ENCODE assay signal across 25 cellular contexts in genomic region chr2:176206677-176207076, GRCh38. TPM values are rescaled to one million over a fixed set of nuclear protein-coding genes. Genes with fewer than 3 reads are reported as not detected.
"Had no signal": no experiment of that assay in that cellular context is flagged by ENCODE, and none has a peak within 500 bp of the region (broad histone marks: within the 10 kb centered on the region; RNA-seq: fewer than 3 reads in every experiment).

No MANE protein-coding gene starts in this region.

- H3K27ac Mint-ChIP-seq: activated naive CD8-positive, alpha-beta T cell; activated T-cell treated with anti-CD3 and anti-CD28 coated beads, Interleukin-2, amount 50 U/mL, for 24 hours; activated T-helper 17 cell treated with anti-CD3 and anti-CD28 coated beads, Interleukin-2, amount 50 U/mL, for 72 hours; memory B cell; natural killer cell treated with Interleukin-12 subunit alpha and Interleukin-12 subunit beta and Interleukin-15 and Interleukin-18, amount 100 ng/mL, for 72 hours; stimulated activated naive CD8-positive, alpha-beta T cell treated with anti-CD3 and anti-CD28 coated beads, Interleukin-15, amount 100 ng/mL, for 72 hours; T-helper 2 cell treated with Interferon-gamma antibody and Interleukin-4, amounts not matched to agents 5 μg/mL and 100 μg/mL, for 36 hours had no signal

- ATAC-seq: activated T-helper 17 cell treated with anti-CD3 and anti-CD28 coated beads, Interleukin-2, amount 50 U/mL, for 72 hours; esophagus mucosa; gastroesophageal sphincter; left cardiac atrium; natural killer cell treated with Interleukin-12 subunit alpha and Interleukin-12 subunit beta and Interleukin-15 and Interleukin-18, amount 100 ng/mL, for 72 hours; stimulated activated naive CD8-positive, alpha-beta T cell treated with anti-CD3 and anti-CD28 coated beads, Interleukin-15, amount 100 ng/mL, for 72 hours had no signal

- DNase-seq: activated CD4-positive, alpha-beta T cell treated with anti-CD3 and anti-CD28 coated beads for 1 hour; activated CD8-positive, alpha-beta memory T cell treated with anti-CD3 and anti-CD28 coated beads for 24 hours; activated CD8-positive, alpha-beta memory T cell treated with anti-CD3 and anti-CD28 coated beads, Interleukin-2, amount 50 U/mL, for 4 hours; activated T-cell treated with anti-CD3 and anti-CD28 coated beads, Interleukin-2, amount 50 U/mL, for 24 hours; adrenal gland; central memory CD4-positive, alpha-beta T cell; dermis blood vessel endothelial cell; effector CD8-positive, alpha-beta T cell; head of caudate nucleus; islet precursor cell; left cardiac atrium; stimulated activated CD4-positive, alpha-beta T cell treated with anti-CD3 and anti-CD28 coated beads, Interleukin-12 subunit alpha, Interleukin-12 subunit beta, amount 100 ng/mL, for 4 hours; stimulated activated naive CD8-positive, alpha-beta T cell treated with anti-CD3 and anti-CD28 coated beads, Interleukin-15, amount 100 ng/mL, for 72 hours; tibial artery had no signal

- H3K4me3 ChIP-seq: adrenal gland, ascending aorta, gastroesophageal sphincter, prostate gland, right atrium auricular region, tibial artery had no signal

- H3K4me1 Mint-ChIP-seq: activated T-helper 17 cell treated with anti-CD3 and anti-CD28 coated beads, Interleukin-2, amount 50 U/mL, for 72 hours; memory B cell; stimulated activated naive CD8-positive, alpha-beta T cell treated with anti-CD3 and anti-CD28 coated beads, Interleukin-15, amount 100 ng/mL, for 72 hours had no signal

- H3K36me3 Mint-ChIP-seq: activated naive CD8-positive, alpha-beta T cell; memory B cell; natural killer cell treated with Interleukin-12 subunit alpha and Interleukin-12 subunit beta and Interleukin-15 and Interleukin-18, amount 100 ng/mL, for 72 hours had no signal

- H3K9me3 Mint-ChIP-seq: activated T-helper 17 cell treated with anti-CD3 and anti-CD28 coated beads, Interleukin-2, amount 50 U/mL, for 72 hours; natural killer cell treated with Interleukin-12 subunit alpha and Interleukin-12 subunit beta and Interleukin-15 and Interleukin-18, amount 100 ng/mL, for 72 hours; stimulated activated naive CD8-positive, alpha-beta T cell treated with anti-CD3 and anti-CD28 coated beads, Interleukin-15, amount 100 ng/mL, for 72 hours; T-helper 2 cell treated with Interferon-gamma antibody and Interleukin-4, amounts not matched to agents 5 μg/mL and 100 μg/mL, for 36 hours had no signal

- H3K4me3 Mint-ChIP-seq: activated naive CD8-positive, alpha-beta T cell; activated T-cell treated with anti-CD3 and anti-CD28 coated beads, Interleukin-2, amount 50 U/mL, for 24 hours; activated T-helper 17 cell treated with anti-CD3 and anti-CD28 coated beads, Interleukin-2, amount 50 U/mL, for 72 hours; memory B cell; natural killer cell treated with Interleukin-12 subunit alpha and Interleukin-12 subunit beta and Interleukin-15 and Interleukin-18, amount 100 ng/mL, for 72 hours; stimulated activated naive CD8-positive, alpha-beta T cell treated with anti-CD3 and anti-CD28 coated beads, Interleukin-15, amount 100 ng/mL, for 72 hours; T-helper 2 cell treated with Interferon-gamma antibody and Interleukin-4, amounts not matched to agents 5 μg/mL and 100 μg/mL, for 36 hours had no signal

RNA-seq across cellular contexts. Expression of gene HOXD1, which starts 18.2 kb away (rescaled TPM):
- total RNA-seq: activated T-helper 17 cell treated with anti-CD3 and anti-CD28 coated beads, Interleukin-2, amount 50 U/mL, for 72 hours; natural killer cell treated with Interleukin-12 subunit alpha and Interleukin-12 subunit beta and Interleukin-15 and Interleukin-18, amount 100 ng/mL, for 72 hours; osteocyte; right atrium auricular region had no signal

RNA-seq across cellular contexts. Expression of gene HOXD3, which starts 49.6 kb away (rescaled TPM):
- total RNA-seq: activated T-helper 17 cell treated with anti-CD3 and anti-CD28 coated beads, Interleukin-2, amount 50 U/mL, for 72 hours; natural killer cell treated with Interleukin-12 subunit alpha and Interleukin-12 subunit beta and Interleukin-15 and Interleukin-18, amount 100 ng/mL, for 72 hours; osteocyte; right atrium auricular region had no signal

RNA-seq across cellular contexts. Expression of gene HOXD4, which starts 55.3 kb away (rescaled TPM):
- total RNA-seq: activated T-helper 17 cell treated with anti-CD3 and anti-CD28 coated beads, Interleukin-2, amount 50 U/mL, for 72 hours; natural killer cell treated with Interleukin-12 subunit alpha and Interleukin-12 subunit beta and Interleukin-15 and Interleukin-18, amount 100 ng/mL, for 72 hours; osteocyte had no signal
